1 cellular context compared by ENCODE assay signal in genomic region chr6:3355011-3355357, GRCh38.
A peak's percentile ranks its signal among the peaks of the same experiment; 100 is the strongest.
TF ChIP-seq lines count a peak whose summit lies in the region.

No MANE protein-coding gene starts in this region.

TF ChIP-seq in K562, 482 proteins besides CTCF, POLR2A, EP300 and RAD21 (continued from another document and continues in another):
- TF ChIP-seq NKRF (IDR thresholded peaks at IDR 0.05; ENCODE audit: borderline replicate concordance) (no peak), ZNF551 (CRISPR knock-in tag; IDR thresholded peaks at IDR 0.05) (no peak), NRF1 (conservative IDR thresholded peaks at IDR 0.05 in 1 of 2, IDR thresholded peaks at IDR 0.05 in 1 of 2) (no peak), SRF (CRISPR knock-in tag; IDR thresholded peaks at IDR 0.05) (peak in 1 of 2 experiments; percentile 65; a peak in 1 of 4 replicates), CBFA2T2 (conservative IDR thresholded peaks at IDR 0.05) (peak; percentile 81), LEF1 (IDR thresholded peaks at IDR 0.05) (peak; percentile 69; the same call in 1 of the 2 replicates), GATAD2A (IDR thresholded peaks at IDR 0.05) (peak; percentile 71; the same call in 1 of the 2 replicates), ZBTB26 (CRISPR knock-in tag; IDR thresholded peaks at IDR 0.05) (no peak), FOXK1 (CRISPR knock-in tag; IDR thresholded peaks at IDR 0.05; ENCODE audit: borderline replicate concordance) (no peak), ZNF41 (CRISPR knock-in tag; conservative IDR thresholded peaks at IDR 0.05) (no peak), SETDB1 (IDR thresholded peaks at IDR 0.05; ENCODE audit: low read length) (no peak), HDAC8 (tag; IDR thresholded peaks at IDR 0.05) (no peak), ZNF395 (CRISPR knock-in tag; IDR thresholded peaks at IDR 0.05) (peak; percentile 13; the same call in 1 of the 2 replicates), CAMTA2 (CRISPR knock-in tag; conservative IDR thresholded peaks at IDR 0.05) (no peak), DMBX1 (CRISPR knock-in tag; IDR thresholded peaks at IDR 0.05; ENCODE audit: borderline replicate concordance) (no peak; the same call in 1 of the 2 replicates), PTBP1 (IDR thresholded peaks at IDR 0.05; ENCODE audit: low read depth, low read length) (no peak), ZNF24 (IDR thresholded peaks at IDR 0.05) (no peak), ZNF23 (CRISPR knock-in tag; IDR thresholded peaks at IDR 0.05) (no peak), FOXJ3 (CRISPR knock-in tag; IDR thresholded peaks at IDR 0.05) (no peak), NCOA1 (IDR thresholded peaks at IDR 0.05; ENCODE audit: low read depth) (peak; percentile 22; the same call in 1 of the 2 replicates), ATF1 (CRISPR knock-in tag; IDR thresholded peaks at IDR 0.05) (no peak), ATF1 (tag; IDR thresholded peaks at IDR 0.05) (peak; percentile 8; the same call in 1 of the 2 replicates), SIRT6 (IDR thresholded peaks at IDR 0.05; ENCODE audit: low read depth, low read length) (no peak), ZNF316 (IDR thresholded peaks at IDR 0.05) (no peak), ZBTB7A (IDR thresholded peaks at IDR 0.05; ENCODE audit: borderline replicate concordance, control insufficient read depth, low read depth, low read length) (no peak), NFXL1 (CRISPR knock-in tag; IDR thresholded peaks at IDR 0.05) (no peak), BRD9 (IDR thresholded peaks at IDR 0.05; ENCODE audit: low read depth, partially characterized antibody) (peak; percentile 58), HNRNPLL (IDR thresholded peaks at IDR 0.05; ENCODE audit: low read depth, low read length, poor library complexity, severe bottlenecking) (no peak), GTF2A2 (tag; IDR thresholded peaks at IDR 0.05) (no peak)
- TF ChIP-seq, protein P1, sequence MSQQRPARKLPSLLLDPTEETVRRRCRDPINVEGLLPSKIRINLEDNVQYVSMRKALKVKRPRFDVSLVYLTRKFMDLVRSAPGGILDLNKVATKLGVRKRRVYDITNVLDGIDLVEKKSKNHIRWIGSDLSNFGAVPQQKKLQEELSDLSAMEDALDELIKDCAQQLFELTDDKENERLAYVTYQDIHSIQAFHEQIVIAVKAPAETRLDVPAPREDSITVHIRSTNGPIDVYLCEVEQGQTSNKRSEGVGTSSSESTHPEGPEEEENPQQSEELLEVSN (IDR thresholded peaks at IDR 0.05; ENCODE audit: borderline replicate concordance in 1 of 2, extremely low read depth in 1 of 2, insufficient read depth in 1 of 2, insufficient read length in 1 of 2, low read depth in 1 of 2, low read length in 1 of 2, poor library complexity in 1 of 2, severe bottlenecking in 1 of 2), result no peak
- TF ChIP-seq, protein P2, sequence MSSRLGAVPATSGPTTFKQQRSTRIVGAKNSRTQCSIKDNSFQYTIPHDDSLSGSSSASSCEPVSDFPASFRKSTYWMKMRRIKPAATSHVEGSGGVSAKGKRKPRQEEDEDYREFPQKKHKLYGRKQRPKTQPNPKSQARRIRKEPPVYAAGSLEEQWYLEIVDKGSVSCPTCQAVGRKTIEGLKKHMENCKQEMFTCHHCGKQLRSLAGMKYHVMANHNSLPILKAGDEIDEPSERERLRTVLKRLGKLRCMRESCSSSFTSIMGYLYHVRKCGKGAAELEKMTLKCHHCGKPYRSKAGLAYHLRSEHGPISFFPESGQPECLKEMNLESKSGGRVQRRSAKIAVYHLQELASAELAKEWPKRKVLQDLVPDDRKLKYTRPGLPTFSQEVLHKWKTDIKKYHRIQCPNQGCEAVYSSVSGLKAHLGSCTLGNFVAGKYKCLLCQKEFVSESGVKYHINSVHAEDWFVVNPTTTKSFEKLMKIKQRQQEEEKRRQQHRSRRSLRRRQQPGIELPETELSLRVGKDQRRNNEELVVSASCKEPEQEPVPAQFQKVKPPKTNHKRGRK (tag; IDR thresholded peaks at IDR 0.05), result no peak
- TF ChIP-seq, protein P3, sequence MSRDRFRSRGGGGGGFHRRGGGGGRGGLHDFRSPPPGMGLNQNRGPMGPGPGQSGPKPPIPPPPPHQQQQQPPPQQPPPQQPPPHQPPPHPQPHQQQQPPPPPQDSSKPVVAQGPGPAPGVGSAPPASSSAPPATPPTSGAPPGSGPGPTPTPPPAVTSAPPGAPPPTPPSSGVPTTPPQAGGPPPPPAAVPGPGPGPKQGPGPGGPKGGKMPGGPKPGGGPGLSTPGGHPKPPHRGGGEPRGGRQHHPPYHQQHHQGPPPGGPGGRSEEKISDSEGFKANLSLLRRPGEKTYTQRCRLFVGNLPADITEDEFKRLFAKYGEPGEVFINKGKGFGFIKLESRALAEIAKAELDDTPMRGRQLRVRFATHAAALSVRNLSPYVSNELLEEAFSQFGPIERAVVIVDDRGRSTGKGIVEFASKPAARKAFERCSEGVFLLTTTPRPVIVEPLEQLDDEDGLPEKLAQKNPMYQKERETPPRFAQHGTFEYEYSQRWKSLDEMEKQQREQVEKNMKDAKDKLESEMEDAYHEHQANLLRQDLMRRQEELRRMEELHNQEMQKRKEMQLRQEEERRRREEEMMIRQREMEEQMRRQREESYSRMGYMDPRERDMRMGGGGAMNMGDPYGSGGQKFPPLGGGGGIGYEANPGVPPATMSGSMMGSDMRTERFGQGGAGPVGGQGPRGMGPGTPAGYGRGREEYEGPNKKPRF (IDR thresholded peaks at IDR 0.05; ENCODE audit: low read depth, low read length), result no peak
- TF ChIP-seq, protein P4, sequence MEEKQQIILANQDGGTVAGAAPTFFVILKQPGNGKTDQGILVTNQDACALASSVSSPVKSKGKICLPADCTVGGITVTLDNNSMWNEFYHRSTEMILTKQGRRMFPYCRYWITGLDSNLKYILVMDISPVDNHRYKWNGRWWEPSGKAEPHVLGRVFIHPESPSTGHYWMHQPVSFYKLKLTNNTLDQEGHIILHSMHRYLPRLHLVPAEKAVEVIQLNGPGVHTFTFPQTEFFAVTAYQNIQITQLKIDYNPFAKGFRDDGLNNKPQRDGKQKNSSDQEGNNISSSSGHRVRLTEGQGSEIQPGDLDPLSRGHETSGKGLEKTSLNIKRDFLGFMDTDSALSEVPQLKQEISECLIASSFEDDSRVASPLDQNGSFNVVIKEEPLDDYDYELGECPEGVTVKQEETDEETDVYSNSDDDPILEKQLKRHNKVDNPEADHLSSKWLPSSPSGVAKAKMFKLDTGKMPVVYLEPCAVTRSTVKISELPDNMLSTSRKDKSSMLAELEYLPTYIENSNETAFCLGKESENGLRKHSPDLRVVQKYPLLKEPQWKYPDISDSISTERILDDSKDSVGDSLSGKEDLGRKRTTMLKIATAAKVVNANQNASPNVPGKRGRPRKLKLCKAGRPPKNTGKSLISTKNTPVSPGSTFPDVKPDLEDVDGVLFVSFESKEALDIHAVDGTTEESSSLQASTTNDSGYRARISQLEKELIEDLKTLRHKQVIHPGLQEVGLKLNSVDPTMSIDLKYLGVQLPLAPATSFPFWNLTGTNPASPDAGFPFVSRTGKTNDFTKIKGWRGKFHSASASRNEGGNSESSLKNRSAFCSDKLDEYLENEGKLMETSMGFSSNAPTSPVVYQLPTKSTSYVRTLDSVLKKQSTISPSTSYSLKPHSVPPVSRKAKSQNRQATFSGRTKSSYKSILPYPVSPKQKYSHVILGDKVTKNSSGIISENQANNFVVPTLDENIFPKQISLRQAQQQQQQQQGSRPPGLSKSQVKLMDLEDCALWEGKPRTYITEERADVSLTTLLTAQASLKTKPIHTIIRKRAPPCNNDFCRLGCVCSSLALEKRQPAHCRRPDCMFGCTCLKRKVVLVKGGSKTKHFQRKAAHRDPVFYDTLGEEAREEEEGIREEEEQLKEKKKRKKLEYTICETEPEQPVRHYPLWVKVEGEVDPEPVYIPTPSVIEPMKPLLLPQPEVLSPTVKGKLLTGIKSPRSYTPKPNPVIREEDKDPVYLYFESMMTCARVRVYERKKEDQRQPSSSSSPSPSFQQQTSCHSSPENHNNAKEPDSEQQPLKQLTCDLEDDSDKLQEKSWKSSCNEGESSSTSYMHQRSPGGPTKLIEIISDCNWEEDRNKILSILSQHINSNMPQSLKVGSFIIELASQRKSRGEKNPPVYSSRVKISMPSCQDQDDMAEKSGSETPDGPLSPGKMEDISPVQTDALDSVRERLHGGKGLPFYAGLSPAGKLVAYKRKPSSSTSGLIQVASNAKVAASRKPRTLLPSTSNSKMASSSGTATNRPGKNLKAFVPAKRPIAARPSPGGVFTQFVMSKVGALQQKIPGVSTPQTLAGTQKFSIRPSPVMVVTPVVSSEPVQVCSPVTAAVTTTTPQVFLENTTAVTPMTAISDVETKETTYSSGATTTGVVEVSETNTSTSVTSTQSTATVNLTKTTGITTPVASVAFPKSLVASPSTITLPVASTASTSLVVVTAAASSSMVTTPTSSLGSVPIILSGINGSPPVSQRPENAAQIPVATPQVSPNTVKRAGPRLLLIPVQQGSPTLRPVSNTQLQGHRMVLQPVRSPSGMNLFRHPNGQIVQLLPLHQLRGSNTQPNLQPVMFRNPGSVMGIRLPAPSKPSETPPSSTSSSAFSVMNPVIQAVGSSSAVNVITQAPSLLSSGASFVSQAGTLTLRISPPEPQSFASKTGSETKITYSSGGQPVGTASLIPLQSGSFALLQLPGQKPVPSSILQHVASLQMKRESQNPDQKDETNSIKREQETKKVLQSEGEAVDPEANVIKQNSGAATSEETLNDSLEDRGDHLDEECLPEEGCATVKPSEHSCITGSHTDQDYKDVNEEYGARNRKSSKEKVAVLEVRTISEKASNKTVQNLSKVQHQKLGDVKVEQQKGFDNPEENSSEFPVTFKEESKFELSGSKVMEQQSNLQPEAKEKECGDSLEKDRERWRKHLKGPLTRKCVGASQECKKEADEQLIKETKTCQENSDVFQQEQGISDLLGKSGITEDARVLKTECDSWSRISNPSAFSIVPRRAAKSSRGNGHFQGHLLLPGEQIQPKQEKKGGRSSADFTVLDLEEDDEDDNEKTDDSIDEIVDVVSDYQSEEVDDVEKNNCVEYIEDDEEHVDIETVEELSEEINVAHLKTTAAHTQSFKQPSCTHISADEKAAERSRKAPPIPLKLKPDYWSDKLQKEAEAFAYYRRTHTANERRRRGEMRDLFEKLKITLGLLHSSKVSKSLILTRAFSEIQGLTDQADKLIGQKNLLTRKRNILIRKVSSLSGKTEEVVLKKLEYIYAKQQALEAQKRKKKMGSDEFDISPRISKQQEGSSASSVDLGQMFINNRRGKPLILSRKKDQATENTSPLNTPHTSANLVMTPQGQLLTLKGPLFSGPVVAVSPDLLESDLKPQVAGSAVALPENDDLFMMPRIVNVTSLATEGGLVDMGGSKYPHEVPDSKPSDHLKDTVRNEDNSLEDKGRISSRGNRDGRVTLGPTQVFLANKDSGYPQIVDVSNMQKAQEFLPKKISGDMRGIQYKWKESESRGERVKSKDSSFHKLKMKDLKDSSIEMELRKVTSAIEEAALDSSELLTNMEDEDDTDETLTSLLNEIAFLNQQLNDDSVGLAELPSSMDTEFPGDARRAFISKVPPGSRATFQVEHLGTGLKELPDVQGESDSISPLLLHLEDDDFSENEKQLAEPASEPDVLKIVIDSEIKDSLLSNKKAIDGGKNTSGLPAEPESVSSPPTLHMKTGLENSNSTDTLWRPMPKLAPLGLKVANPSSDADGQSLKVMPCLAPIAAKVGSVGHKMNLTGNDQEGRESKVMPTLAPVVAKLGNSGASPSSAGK (IDR thresholded peaks at IDR 0.05), result no peak
- TF ChIP-seq, protein P5, sequence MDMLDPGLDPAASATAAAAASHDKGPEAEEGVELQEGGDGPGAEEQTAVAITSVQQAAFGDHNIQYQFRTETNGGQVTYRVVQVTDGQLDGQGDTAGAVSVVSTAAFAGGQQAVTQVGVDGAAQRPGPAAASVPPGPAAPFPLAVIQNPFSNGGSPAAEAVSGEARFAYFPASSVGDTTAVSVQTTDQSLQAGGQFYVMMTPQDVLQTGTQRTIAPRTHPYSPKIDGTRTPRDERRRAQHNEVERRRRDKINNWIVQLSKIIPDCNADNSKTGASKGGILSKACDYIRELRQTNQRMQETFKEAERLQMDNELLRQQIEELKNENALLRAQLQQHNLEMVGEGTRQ (CRISPR knock-in tag; IDR thresholded peaks at IDR 0.05), result no peak
- TF ChIP-seq, protein P6, sequence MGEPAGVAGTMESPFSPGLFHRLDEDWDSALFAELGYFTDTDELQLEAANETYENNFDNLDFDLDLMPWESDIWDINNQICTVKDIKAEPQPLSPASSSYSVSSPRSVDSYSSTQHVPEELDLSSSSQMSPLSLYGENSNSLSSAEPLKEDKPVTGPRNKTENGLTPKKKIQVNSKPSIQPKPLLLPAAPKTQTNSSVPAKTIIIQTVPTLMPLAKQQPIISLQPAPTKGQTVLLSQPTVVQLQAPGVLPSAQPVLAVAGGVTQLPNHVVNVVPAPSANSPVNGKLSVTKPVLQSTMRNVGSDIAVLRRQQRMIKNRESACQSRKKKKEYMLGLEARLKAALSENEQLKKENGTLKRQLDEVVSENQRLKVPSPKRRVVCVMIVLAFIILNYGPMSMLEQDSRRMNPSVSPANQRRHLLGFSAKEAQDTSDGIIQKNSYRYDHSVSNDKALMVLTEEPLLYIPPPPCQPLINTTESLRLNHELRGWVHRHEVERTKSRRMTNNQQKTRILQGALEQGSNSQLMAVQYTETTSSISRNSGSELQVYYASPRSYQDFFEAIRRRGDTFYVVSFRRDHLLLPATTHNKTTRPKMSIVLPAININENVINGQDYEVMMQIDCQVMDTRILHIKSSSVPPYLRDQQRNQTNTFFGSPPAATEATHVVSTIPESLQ (CRISPR knock-in tag; IDR thresholded peaks at IDR 0.05), result no peak
